ENCODE assay signal across 8 cellular contexts in the genomic region with DNA sequence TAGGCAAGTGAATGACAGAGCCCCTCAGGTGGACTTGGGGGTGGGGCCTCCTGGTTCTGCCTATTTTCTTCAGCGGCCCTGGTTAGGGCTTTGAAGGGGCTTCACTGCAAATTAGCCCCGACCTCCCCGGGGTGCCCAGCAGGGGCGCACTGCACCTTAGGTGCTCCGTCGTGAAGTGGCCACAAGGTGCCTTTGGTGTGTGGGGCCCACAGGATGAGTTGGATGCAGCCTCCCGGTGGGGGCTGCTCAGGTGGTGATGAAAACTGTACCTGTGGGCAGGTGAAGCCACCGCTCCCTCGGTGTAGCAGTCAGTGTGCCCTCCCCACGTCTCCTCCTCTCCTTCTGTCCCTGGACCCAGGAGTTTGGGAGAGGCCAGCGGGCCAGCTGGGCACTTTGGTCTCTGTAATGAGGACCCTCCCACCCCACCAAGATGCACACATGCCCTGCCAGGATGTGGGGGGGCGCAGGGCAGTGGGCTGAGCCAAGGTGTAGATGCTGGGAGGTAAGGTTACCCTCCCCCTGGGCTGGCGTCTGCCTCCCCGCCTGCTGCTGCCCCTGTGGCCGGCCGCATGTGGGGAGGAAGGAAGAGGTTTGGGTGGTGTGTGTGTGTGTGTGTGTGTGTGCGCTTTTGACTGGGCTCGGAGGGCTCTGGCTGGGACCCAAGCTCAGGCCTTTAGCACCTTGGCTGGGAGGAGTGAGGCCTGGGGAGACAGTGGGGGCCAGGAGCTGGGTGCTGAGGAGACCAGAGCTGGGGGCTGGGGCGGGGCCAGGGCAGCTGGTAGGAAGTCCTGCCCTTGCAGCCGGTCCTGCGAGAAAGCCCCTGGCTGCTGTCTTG. TPM values are rescaled to one million over a fixed set of nuclear protein-coding genes. Genes with fewer than 3 reads are reported as not detected.
DNase-seq lines count a peak whose midpoint lies in the region; ATAC-seq, FAIRE-seq and TF ChIP-seq lines count a peak whose summit lies in the region.

No MANE protein-coding gene starts in this region.

- H2AFZ ChIP-seq in MM.1S (ENCODE audit: low read length) = no peak overlapping the region

- H3K4me3 Mint-ChIP-seq in CD4-positive, CD25-positive, alpha-beta regulatory T cell = peak overlapping the region in 3 of 4 donors; percentile 22 to 73 (median 32)

- H4K20me1 ChIP-seq in MM.1S (ENCODE audit: insufficient read depth, low read length) = no peaks in the 10 kb centered on the region

- no peaks in the 10 kb centered on the region for H3K36me3 ChIP-seq in CD4-positive, CD25-positive, alpha-beta regulatory T cell (ENCODE audit: control insufficient read depth, insufficient read depth, low read length)
- H3K36me3 ChIP-seq in MM.1S (replicated peaks; ENCODE audit: insufficient read depth, low read length) (no peaks in the 10 kb centered on the region), right lobe of liver (no peaks in the 10 kb centered on the region)

- H3F3A ChIP-seq in MM.1S (ENCODE audit: insufficient read depth, low read length) = no peaks in the 10 kb centered on the region

- H3K9me2 ChIP-seq in MM.1S (replicated peaks; ENCODE audit: insufficient read depth, low read length) = no peaks in the 10 kb centered on the region

- peak overlapping the region; percentile 33 for H3K27ac ChIP-seq in CD4-positive, CD25-positive, alpha-beta regulatory T cell (ENCODE audit: insufficient read depth, low read length, poor library complexity, severe bottlenecking)
- H3K27ac ChIP-seq in MM.1S (ENCODE audit: low read length) = no peak overlapping the region
- peak overlapping the region; percentile 33 to 63 (median 44) for H3K27ac ChIP-seq in right lobe of liver
- peak overlapping the region in 1 of 2 donors; percentile 2 for H3K27ac ChIP-seq in coronary artery

- DNase-seq in CD4-positive, CD25-positive, alpha-beta regulatory T cell = peak; percentile 24 to 54 (median 53)
- DNase-seq in MM.1S = no peak
- DNase-seq in activated naive CD4-positive, alpha-beta T cell treated with anti-CD3 and anti-CD28 coated beads, Interleukin-2, amount 50 U/mL, for 16 hours = peak; percentile 40
- peak in 1 of 3 donors; percentile 67 for DNase-seq in right lobe of liver
- DNase-seq in coronary artery (ENCODE audit: low spot score) = no peak
- no peak for DNase-seq in NCI-H345 treated with DMSO at 0.1 percent for 48 hours (lab: John Stamatoyannopoulos, UW; ENCODE audit: unreplicated experiment)
- DNase-seq in foreskin fibroblast = no peak
- DNase-seq in H54 (ENCODE audit: insufficient read length, low spot score) = no peak

- peaks cover 27% of the 10 kb centered on the region for H3K4me1 ChIP-seq in CD4-positive, CD25-positive, alpha-beta regulatory T cell (ENCODE audit: control insufficient read depth, insufficient read depth, low read length, poor library complexity, severe bottlenecking)
- H3K4me1 ChIP-seq in MM.1S (ENCODE audit: low read length) (no peaks in the 10 kb centered on the region), right lobe of liver (peaks cover 0 to 100% (median 59%) of the 10 kb centered on the region in 4 donors)

- peaks cover 0 to 3% (median 0%) of the 10 kb centered on the region in 7 donors for H3K9me3 Mint-ChIP-seq in CD4-positive, CD25-positive, alpha-beta regulatory T cell

- peaks cover 0 to 32% (median 18%) of the 10 kb centered on the region in 4 donors for H3K4me1 Mint-ChIP-seq in CD4-positive, CD25-positive, alpha-beta regulatory T cell

- no peaks in the 10 kb centered on the region for H3K79me2 ChIP-seq in MM.1S (ENCODE audit: low read length)

- H3K27me3 ChIP-seq in CD4-positive, CD25-positive, alpha-beta regulatory T cell (ENCODE audit: control insufficient read depth, insufficient read depth, low read length) = no peaks in the 10 kb centered on the region
- H3K27me3 ChIP-seq in MM.1S (replicated peaks; ENCODE audit: insufficient read depth, low read length) = no peaks in the 10 kb centered on the region
- H3K27me3 ChIP-seq in right lobe of liver = no peaks in the 10 kb centered on the region

- no peaks in the 10 kb centered on the region for H3K36me3 Mint-ChIP-seq in CD4-positive, CD25-positive, alpha-beta regulatory T cell

- peak; percentile 40 to 57 for ATAC-seq in CD4-positive, CD25-positive, alpha-beta regulatory T cell (ENCODE audit: low read depth in 2 of 2)
- ATAC-seq in right lobe of liver = peak in 3 of 4 donors; percentile 1

- no peaks in the 10 kb centered on the region for H3K9me3 ChIP-seq in CD4-positive, CD25-positive, alpha-beta regulatory T cell (ENCODE audit: control insufficient read depth in 2 of 2, low read length in 2 of 2)
- H3K9me3 ChIP-seq in MM.1S (replicated peaks; ENCODE audit: insufficient read depth, low read length) = no peaks in the 10 kb centered on the region
- H3K9me3 ChIP-seq in right lobe of liver = no peaks in the 10 kb centered on the region

- H3K27me3 Mint-ChIP-seq in CD4-positive, CD25-positive, alpha-beta regulatory T cell = no peaks in the 10 kb centered on the region

- no peak for FAIRE-seq in H54 (lab: Jason Lieb, UNC)

- H3K4me2 ChIP-seq in MM.1S (ENCODE audit: low read depth, low read length) = no peak overlapping the region

- no peak overlapping the region for H3K4me3 ChIP-seq in CD4-positive, CD25-positive, alpha-beta regulatory T cell (ENCODE audit: low read depth, low read length)
- H3K4me3 ChIP-seq in MM.1S (ENCODE audit: low read length) (no peak overlapping the region), right lobe of liver (no peak overlapping the region), coronary artery (no peak overlapping the region), foreskin fibroblast (ENCODE audit: low read depth in 1 of 2, low read length in 2 of 2) (no peak overlapping the region)

- H3K9ac ChIP-seq in MM.1S (ENCODE audit: low read length) = no peak overlapping the region

- no peak for TF ChIP-seq POLR2A in right lobe of liver (IDR thresholded peaks at IDR 0.05)
- TF ChIP-seq POLR2A in H54 (IDR thresholded peaks at IDR 0.05; ENCODE audit: low read depth, low read length) = no peak

- intact Hi-C loops in right lobe of liver (cut with DNase I) = loop anchor here in 1 of 2 donors (10.0 kb wide), 1 partner anchor 53 kb away; no protein-coding TSS in a partner anchor

- WGBS in right lobe of liver (ENCODE audit: insufficient coverage, low coverage, low lambda C conversion rate, missing lambda C conversion rate) = 10% methylated on average over 4 of the region's 21 CpGs

- TF ChIP-seq CTCF in MM.1S (IDR thresholded peaks at IDR 0.05; ENCODE audit: low read length) = peak; percentile 19
- TF ChIP-seq CTCF in right lobe of liver (IDR thresholded peaks at IDR 0.05) = peak; percentile 16 to 23 (median 18)
- no peak for TF ChIP-seq CTCF in coronary artery (IDR thresholded peaks at IDR 0.05)
- no peak for TF ChIP-seq CTCF in foreskin fibroblast (IDR thresholded peaks at IDR 0.05; ENCODE audit: low read depth, low read length)

- H3K27ac Mint-ChIP-seq in CD4-positive, CD25-positive, alpha-beta regulatory T cell = peak overlapping the region in 2 of 3 donors; percentile 65 to 96

RNA-seq across cellular contexts. Expression of gene RXRA, which starts 55.6 kb away (rescaled TPM):
- 13.6 TPM for total RNA-seq in CD4-positive, CD25-positive, alpha-beta regulatory T cell
- polyA plus RNA-seq in CD4-positive, CD25-positive, alpha-beta regulatory T cell = 1 to 10 TPM in 2 of 4 donors, under 1 TPM in 2; 0.29 to 2.1 (median 1.2) TPM
- total RNA-seq in right lobe of liver = 100 to 1,000 TPM; 105 to 165 (median 131) TPM

Comparison
In these comparisons a context has a peak if more than half of its experiments do, and no peak if none do; other contexts are left out.
1. DNase-seq: peak in CD4-positive, CD25-positive, alpha-beta regulatory T cell (3 of 3) and activated naive CD4-positive, alpha-beta T cell treated with anti-CD3 and anti-CD28 coated beads, Interleukin-2, amount 50 U/mL, for 16 hours (single experiment); none in MM.1S (single experiment), coronary artery (single experiment), NCI-H345 treated with DMSO at 0.1 percent for 48 hours (single experiment), foreskin fibroblast (0 of 2) and H54 (single experiment).
2. CTCF ChIP-seq: peak in MM.1S (single experiment) and right lobe of liver (4 of 4); none in coronary artery (single experiment) and foreskin fibroblast (single experiment).